1 cellular context compared by ENCODE assay signal in the genomic region with DNA sequence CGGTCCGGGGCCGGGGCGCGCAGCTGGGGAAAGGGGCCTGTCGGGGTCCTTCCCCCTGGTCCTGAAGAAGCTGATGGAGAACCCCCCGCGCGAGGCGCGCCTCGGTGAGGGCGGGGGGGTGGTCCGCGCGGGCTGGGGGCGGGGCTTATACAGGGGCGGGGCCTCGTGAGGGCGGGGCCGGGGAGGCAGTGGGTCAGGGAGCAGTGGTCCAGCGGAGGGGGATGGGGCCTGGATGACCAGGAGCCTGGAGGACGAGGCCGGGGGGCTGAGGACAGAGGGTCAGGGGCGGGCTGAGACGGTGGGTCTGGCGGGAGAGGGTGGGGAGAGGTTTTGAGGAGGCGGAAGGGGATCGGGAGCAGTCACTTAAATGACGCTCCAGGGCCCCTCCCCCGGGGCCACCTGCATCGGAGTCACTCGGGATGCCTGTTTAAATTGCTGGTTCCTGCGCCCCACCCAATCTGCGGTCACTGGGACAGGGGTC.
TF ChIP-seq lines count a peak whose summit lies in the region.

No MANE protein-coding gene starts in this region.

TF ChIP-seq in GM23338, 12 proteins besides CTCF, POLR2A, EP300 and RAD21 (continued from another document):
- TF ChIP-seq ZNF462 (CRISPR knock-in tag; IDR thresholded peaks at IDR 0.05) (no peak), ZNF331 (CRISPR knock-in tag; IDR thresholded peaks at IDR 0.05; ENCODE audit: low read depth) (no peak), CREB1 (CRISPR knock-in tag; IDR thresholded peaks at IDR 0.05; ENCODE audit: low read depth) (no peak)
TF ChIP-seq in GM23338: peak in this region for 0.
